Comparison of ENCODE assay signal across 9 cellular contexts in the genomic region with DNA sequence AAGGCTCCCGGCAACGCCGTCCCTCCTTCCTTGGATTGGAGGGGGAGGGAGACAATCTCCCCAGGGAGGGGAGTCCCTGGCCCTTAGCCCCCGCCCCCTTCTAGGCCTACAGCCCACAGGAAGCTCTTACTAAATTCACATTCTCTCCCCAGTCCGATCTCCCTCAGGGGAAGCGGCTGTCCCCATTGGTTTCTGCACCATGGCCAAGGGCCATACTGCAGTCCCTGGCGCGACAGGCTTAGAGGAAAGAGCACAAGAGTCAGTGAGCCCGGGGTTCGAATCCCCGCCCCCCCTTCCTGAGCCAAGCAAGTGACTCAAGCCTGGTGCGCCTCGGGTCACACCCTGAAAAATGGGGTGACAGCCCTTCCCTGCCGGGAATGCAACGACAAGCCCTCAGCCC. TPM values are rescaled to one million over a fixed set of nuclear protein-coding genes. Genes with fewer than 3 reads are reported as not detected.
DNase-seq lines count a peak whose midpoint lies in the region; ATAC-seq and TF ChIP-seq lines count a peak whose summit lies in the region.
"Had no signal": no experiment of that assay in that cellular context is flagged by ENCODE, and none has a peak within 500 bp of the region (broad histone marks: within the 10 kb centered on the region; RNA-seq: fewer than 3 reads in every experiment).

No MANE protein-coding gene starts in this region.

- no peaks in the 10 kb centered on the region for H3K36me3 Mint-ChIP-seq in natural killer cell
- no peaks in the 10 kb centered on the region for H3K36me3 Mint-ChIP-seq in natural killer cell treated with Interleukin-12 subunit alpha and Interleukin-12 subunit beta and Interleukin-15 and Interleukin-18, amount 100 ng/mL, for 72 hours

- H3K4me1 Mint-ChIP-seq in natural killer cell, result peaks cover 15 to 19% of the 10 kb centered on the region in 2 donors
- peaks cover 6 to 9% of the 10 kb centered on the region in 2 donors for H3K4me1 Mint-ChIP-seq in natural killer cell treated with Interleukin-12 subunit alpha and Interleukin-12 subunit beta and Interleukin-15 and Interleukin-18, amount 100 ng/mL, for 72 hours (ENCODE audit: low read depth in 2 of 2)

- H3K27me3 Mint-ChIP-seq in natural killer cell (ENCODE audit: low read depth in 2 of 2), result peaks cover 0 to 14% of the 10 kb centered on the region in 2 donors
- peaks cover 0 to 12% of the 10 kb centered on the region in 2 donors for H3K27me3 Mint-ChIP-seq in natural killer cell treated with Interleukin-12 subunit alpha and Interleukin-12 subunit beta and Interleukin-15 and Interleukin-18, amount 100 ng/mL, for 72 hours

- no peaks in the 10 kb centered on the region for H3K9me3 Mint-ChIP-seq in natural killer cell
- H3K9me3 Mint-ChIP-seq in natural killer cell treated with Interleukin-12 subunit alpha and Interleukin-12 subunit beta and Interleukin-15 and Interleukin-18, amount 100 ng/mL, for 72 hours, result no peaks in the 10 kb centered on the region

- H3K27me3 ChIP-seq in breast epithelium (peaks cover 4 to 13% of the 10 kb centered on the region in 2 donors), mucosa of stomach (ENCODE audit: control insufficient read depth, insufficient read depth, low read length) (peaks cover 10% of the 10 kb centered on the region), uterus (peaks cover 10% of the 10 kb centered on the region in 2 donors)

- ATAC-seq in natural killer cell, result no peak
- ATAC-seq in natural killer cell treated with Interleukin-12 subunit alpha and Interleukin-12 subunit beta and Interleukin-15 and Interleukin-18, amount 100 ng/mL, for 72 hours, result no peak
- no peak for ATAC-seq in GM18505 (IDR thresholded peaks at IDR 0.05; ENCODE audit: unreplicated experiment)

- TF ChIP-seq CTCF in natural killer cell (IDR thresholded peaks at IDR 0.05), result no peak
- no peak for TF ChIP-seq CTCF in breast epithelium (IDR thresholded peaks at IDR 0.05)
- TF ChIP-seq CTCF in uterus (IDR thresholded peaks at IDR 0.05), result no peak
- no peak for TF ChIP-seq CTCF in lower leg skin (IDR thresholded peaks at IDR 0.05)

- intact Hi-C loops in natural killer cell (cut with micrococcal nuclease) (no loop called here), breast epithelium (cut with DNase I; ENCODE audit: low total_unique reads) (no loop called here), uterus (cut with DNase I; ENCODE audit: low total_unique reads) (no loop called here), lower leg skin (cut with DNase I; ENCODE audit: low total_unique reads) (no loop called here)

- 12 to 15% methylated on average over 15 of the region's 15 CpGs for WGBS in lower leg skin, 2 donors

- no peaks in the 10 kb centered on the region for H3K36me3 ChIP-seq in breast epithelium
- no peaks in the 10 kb centered on the region for H3K36me3 ChIP-seq in mucosa of stomach (ENCODE audit: control insufficient read depth, insufficient read depth, low read length)
- H3K36me3 ChIP-seq in uterus, result no peaks in the 10 kb centered on the region

- no peak for TF ChIP-seq POLR2A in breast epithelium (IDR thresholded peaks at IDR 0.05)
- TF ChIP-seq POLR2A in uterus (IDR thresholded peaks at IDR 0.05), result no peak
- TF ChIP-seq POLR2A in GM18505 (IDR thresholded peaks at IDR 0.05; ENCODE audit: borderline replicate concordance, extremely low read depth, insufficient read depth, insufficient read length), result no peak
- no peak for TF ChIP-seq POLR2A in lower leg skin (IDR thresholded peaks at IDR 0.05)

- H3K27ac Mint-ChIP-seq in natural killer cell, result no peak overlapping the region
- no peak overlapping the region for H3K27ac Mint-ChIP-seq in natural killer cell treated with Interleukin-12 subunit alpha and Interleukin-12 subunit beta and Interleukin-15 and Interleukin-18, amount 100 ng/mL, for 72 hours

- H3K4me1 ChIP-seq in breast epithelium (peaks cover 4 to 5% of the 10 kb centered on the region in 2 donors), mucosa of stomach (ENCODE audit: control insufficient read depth, insufficient read depth, low read length) (peaks cover 29% of the 10 kb centered on the region), uterus (peaks cover 4 to 11% of the 10 kb centered on the region in 2 donors)

- H3K9me3 ChIP-seq in breast epithelium, result no peaks in the 10 kb centered on the region
- H3K9me3 ChIP-seq in mucosa of stomach (ENCODE audit: control insufficient read depth, low read length), result no peaks in the 10 kb centered on the region
- no peaks in the 10 kb centered on the region for H3K9me3 ChIP-seq in uterus

- H3K4me3 ChIP-seq in breast epithelium, result peak overlapping the region; percentile 76 to 96 (median 83)
- no peak overlapping the region for H3K4me3 ChIP-seq in mucosa of stomach (ENCODE audit: low read length)
- H3K4me3 ChIP-seq in uterus, result peak overlapping the region in 1 of 2 donors; percentile 46
- H3K4me3 ChIP-seq in lower leg skin (ENCODE audit: low read depth, poor library complexity, severe bottlenecking), result no peak overlapping the region

- DNase-seq in natural killer cell, result no peak
- DNase-seq in natural killer cell treated with Interleukin-12 subunit alpha and Interleukin-12 subunit beta and Interleukin-15 and Interleukin-18, amount 100 ng/mL, for 72 hours (ENCODE audit: low spot score), result no peak
- DNase-seq in breast epithelium (ENCODE audit: low spot score in 2 of 2), result no peak
- peak; percentile 31 to 42 for DNase-seq in uterus
- no peak for DNase-seq in effector CD8-positive, alpha-beta T cell (lab: John Stamatoyannopoulos, UW)
- no peak for DNase-seq in lower leg skin (ENCODE audit: low spot score in 2 of 2)
- DNase-seq: islet precursor cell had no signal

- peak overlapping the region; percentile 40 for H3K4me3 Mint-ChIP-seq in natural killer cell
- no peak overlapping the region for H3K4me3 Mint-ChIP-seq in natural killer cell treated with Interleukin-12 subunit alpha and Interleukin-12 subunit beta and Interleukin-15 and Interleukin-18, amount 100 ng/mL, for 72 hours

- peak overlapping the region; percentile 58 for H3K9ac ChIP-seq in mucosa of stomach (ENCODE audit: low read length)

- H3K27ac ChIP-seq in breast epithelium (no peak overlapping the region), uterus (no peak overlapping the region)

RNA-seq across cellular contexts. Expression of gene ABLIM2, which starts 1.1 kb away (rescaled TPM):
- total RNA-seq in natural killer cell (1 to 10 TPM in 2 of 3 donors, under 1 TPM in 1; 0.71 to 2.8 (median 1.3) TPM), breast epithelium (10 to 100 TPM in 1 of 3 donors, 1 to 10 TPM in 2; 4.8 to 11.5 (median 8.2) TPM), uterus (1 to 10 TPM in 2 of 4 donors, under 1 TPM in 2; 0.77 to 6.0 (median 1.5) TPM), lower leg skin (10 to 100 TPM; 10.6 to 31.7 (median 20.3) TPM)
- total RNA-seq in natural killer cell treated with Interleukin-12 subunit alpha and Interleukin-12 subunit beta and Interleukin-15 and Interleukin-18, amount 100 ng/mL, for 72 hours, result under 1 TPM; 0.24 to 0.25 TPM

RNA-seq across cellular contexts. Expression of gene SH3TC1, which starts 41.6 kb away (rescaled TPM):
- total RNA-seq in natural killer cell, result 10 to 100 TPM; 50.1 to 61.7 (median 54.9) TPM
- 10 to 100 TPM in 1 of 2 donors, 1 to 10 TPM in 1; 6.4 to 15.5 TPM for total RNA-seq in natural killer cell treated with Interleukin-12 subunit alpha and Interleukin-12 subunit beta and Interleukin-15 and Interleukin-18, amount 100 ng/mL, for 72 hours
- 10 to 100 TPM; 16.4 to 28.8 (median 17.3) TPM for total RNA-seq in breast epithelium
- total RNA-seq in uterus, result 10 to 100 TPM in 2 of 4 donors, 1 to 10 TPM in 2; 5.1 to 16.4 (median 11.3) TPM
- total RNA-seq in lower leg skin, result 10 to 100 TPM; 10.1 to 15.9 (median 11.1) TPM

Comparison
In these comparisons a context has a peak if more than half of its experiments do, and no peak if none do; other contexts are left out.
1. DNase-seq: peak in uterus (2 of 2); none in natural killer cell (single experiment), natural killer cell treated with Interleukin-12 subunit alpha and Interleukin-12 subunit beta and Interleukin-15 and Interleukin-18, amount 100 ng/mL, for 72 hours (single experiment), breast epithelium (0 of 2), effector CD8-positive, alpha-beta T cell (single experiment) and lower leg skin (0 of 2).
2. H3K4me3 ChIP-seq: peak in breast epithelium (3 of 3); none in mucosa of stomach (single experiment) and lower leg skin (single experiment).